24 cellular contexts compared by ENCODE assay signal in the genomic region with DNA sequence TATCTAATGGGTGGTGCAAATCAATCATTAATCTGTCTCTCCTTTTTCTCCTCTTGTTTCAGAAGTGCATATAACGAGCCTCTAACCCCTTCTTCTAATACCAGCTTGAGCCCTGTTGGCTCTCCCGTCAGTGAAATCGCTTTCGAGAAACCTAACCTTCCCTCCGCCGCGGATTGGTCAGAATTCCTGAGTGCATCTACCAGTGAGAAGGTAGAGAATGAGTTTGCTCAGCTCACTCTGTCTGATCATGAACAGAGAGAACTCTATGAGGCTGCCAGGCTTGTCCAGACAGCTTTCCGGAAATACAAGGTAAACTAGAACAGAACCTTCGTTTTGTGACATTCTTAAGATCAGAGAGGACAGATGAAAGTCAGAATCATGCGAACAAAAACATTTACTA. TPM values are rescaled to one million over a fixed set of nuclear protein-coding genes. Genes with fewer than 3 reads are reported as not detected.
DNase-seq lines count a peak whose midpoint lies in the region; ATAC-seq and TF ChIP-seq lines count a peak whose summit lies in the region.
"Had no signal": no experiment of that assay in that cellular context is flagged by ENCODE, and none has a peak within 500 bp of the region (broad histone marks: within the 10 kb centered on the region; RNA-seq: fewer than 3 reads in every experiment).

No MANE protein-coding gene starts in this region.

- H3K79me2 ChIP-seq in mammary epithelial cell (ENCODE audit: insufficient read depth, low read length), result no peaks in the 10 kb centered on the region
- H3K79me2 ChIP-seq in GM23338 (replicated peaks; ENCODE audit: insufficient read depth), result no peaks in the 10 kb centered on the region

- H3K4me3 Mint-ChIP-seq in type B pancreatic cell, result peak overlapping the region; percentile 51
- no peak overlapping the region for H3K4me3 Mint-ChIP-seq in GM23338
- H3K4me3 Mint-ChIP-seq: activated CD4-positive, alpha-beta T cell treated with anti-CD3 and anti-CD28 coated beads for 36 hours; activated T-cell treated with anti-CD3 and anti-CD28 coated beads, Interleukin-2, amount 50 U/mL, for 4 hours had no signal

- H3K9me3 Mint-ChIP-seq in type B pancreatic cell (peaks cover 4% of the 10 kb centered on the region), GM23338 (no peaks in the 10 kb centered on the region)
- H3K9me3 Mint-ChIP-seq: activated T-cell treated with anti-CD3 and anti-CD28 coated beads, Interleukin-2, amount 50 U/mL, for 4 hours had no signal

- H3K4me2 ChIP-seq in mammary epithelial cell (ENCODE audit: insufficient read depth, low read depth, low read length) (peak overlapping the region; percentile 76), GM23338 (no peak overlapping the region)

- no TSS peak for BruUV-seq in mammary epithelial cell (replicated peaks; lab: Mats Ljungman, UMichigan)

- H3K36me3 ChIP-seq in RWPE2 (ENCODE audit: low read depth) (no peaks in the 10 kb centered on the region), mammary epithelial cell (ENCODE audit: insufficient read depth, low read length) (no peaks in the 10 kb centered on the region), lower lobe of right lung (no peaks in the 10 kb centered on the region), esophagus muscularis mucosa (peaks cover 0 to 17% (median 7%) of the 10 kb centered on the region in 4 donors), GM23338 (ENCODE audit: insufficient read depth) (no peaks in the 10 kb centered on the region; the same call in 1 of the 2 replicates)
- H3K36me3 ChIP-seq: thoracic aorta had no signal

- no peak for TF ChIP-seq POLR2A in esophagus muscularis mucosa (IDR thresholded peaks at IDR 0.05; ENCODE audit: low read depth)

- no peaks in the 10 kb centered on the region for H3F3A ChIP-seq in GM23338 (replicated peaks; ENCODE audit: low read depth)

- H2AFZ ChIP-seq in mammary epithelial cell (ENCODE audit: low read depth, low read length), result peak overlapping the region; percentile 91
- no peak overlapping the region for H2AFZ ChIP-seq in GM23338

- H3K9me2 ChIP-seq in GM23338 (ENCODE audit: insufficient read depth), result no peaks in the 10 kb centered on the region

- H3K27me3 ChIP-seq in RWPE2 (ENCODE audit: insufficient read depth, poor library complexity, severe bottlenecking) (no peaks in the 10 kb centered on the region), mammary epithelial cell (ENCODE audit: insufficient read depth, low read length) (no peaks in the 10 kb centered on the region), lower lobe of right lung (ENCODE audit: low read depth) (no peaks in the 10 kb centered on the region), esophagus muscularis mucosa (no peaks in the 10 kb centered on the region), GM23338 (ENCODE audit: insufficient read depth) (no peaks in the 10 kb centered on the region)

- in situ Hi-C loops in mammary epithelial cell (cut with MboI; ENCODE audit: low sequenced_read_pairs in 2 of 2), result loop anchor here (5.0 kb wide), 1 partner anchor 73 kb away; no protein-coding TSS in a partner anchor

- H3K27me3 Mint-ChIP-seq in type B pancreatic cell (no peaks in the 10 kb centered on the region), GM23338 (ENCODE audit: insufficient read depth, low read depth, poor library complexity) (no peaks in the 10 kb centered on the region)
- H3K27me3 Mint-ChIP-seq: activated CD4-positive, alpha-beta T cell treated with anti-CD3 and anti-CD28 coated beads for 36 hours had no signal

- no peak for TF ChIP-seq CTCF in RWPE2 (IDR thresholded peaks at IDR 0.05; ENCODE audit: poor library complexity, severe bottlenecking)
- TF ChIP-seq CTCF in mammary epithelial cell (conservative IDR thresholded peaks at IDR 0.05 in 1 of 2, IDR thresholded peaks at IDR 0.05 in 1 of 2; ENCODE audit: extremely low read depth in 1 of 2, insufficient read depth in 1 of 2, low read depth in 1 of 2, low read length in 2 of 2), result no peak
- no peak for TF ChIP-seq CTCF in lower lobe of right lung (IDR thresholded peaks at IDR 0.05)
- no peak for TF ChIP-seq CTCF in type B pancreatic cell (conservative IDR thresholded peaks at IDR 0.05)
- no peak for TF ChIP-seq CTCF in esophagus muscularis mucosa (IDR thresholded peaks at IDR 0.05)
- no peak for TF ChIP-seq CTCF in GM23338 (conservative IDR thresholded peaks at IDR 0.05; ENCODE audit: low read depth in 2 of 2)

- H3K9ac ChIP-seq in mammary epithelial cell (ENCODE audit: insufficient read depth, low read length), result no peak overlapping the region

- H3K27ac Mint-ChIP-seq in type B pancreatic cell (peak overlapping the region; percentile 65), GM23338 (no peak overlapping the region)
- H3K27ac Mint-ChIP-seq: activated CD4-positive, alpha-beta T cell treated with anti-CD3 and anti-CD28 coated beads for 36 hours had no signal

- TF ChIP-seq EP300 in esophagus muscularis mucosa (IDR thresholded peaks at IDR 0.05), result no peak

- WGBS in mammary epithelial cell (ENCODE audit: low coverage, missing lambda C conversion rate), result 1% methylated on average over 10 of the region's 10 CpGs
- 89% methylated on average over 10 of the region's 10 CpGs for WGBS in esophagus muscularis mucosa

- H3K27ac ChIP-seq in RWPE2 (ENCODE audit: poor library complexity, severe bottlenecking), result peak overlapping the region; percentile 3
- H3K27ac ChIP-seq in mammary epithelial cell (ENCODE audit: insufficient read depth, low read depth, low read length), result peak overlapping the region; percentile 64
- H3K27ac ChIP-seq in lower lobe of right lung, result no peak overlapping the region
- no peak overlapping the region for H3K27ac ChIP-seq in esophagus muscularis mucosa (replicated peaks in 1 of 4)
- no peak overlapping the region for H3K27ac ChIP-seq in GM23338 (ENCODE audit: low read depth)
- H3K27ac ChIP-seq: thoracic aorta had no signal

- dilution Hi-C loops in mammary epithelial cell (cut with HindIII; ENCODE audit: low sequenced_read_pairs), result no loop called here

- DNase-seq in RWPE2 (ENCODE audit: low spot score) (no peak), mammary epithelial cell (peak; percentile 90), lower lobe of right lung (peak; percentile 50), type B pancreatic cell (ENCODE audit: extremely low spot score, unreplicated experiment) (no peak), MV-4-11 (lab: John Stamatoyannopoulos, UW) (no peak), esophagus muscularis mucosa (ENCODE audit: extremely low spot score) (no peak), GM23338 (ENCODE audit: low spot score) (no peak)
- DNase-seq: ACHN; activated CD4-positive, alpha-beta T cell treated with anti-CD3 and anti-CD28 coated beads for 36 hours; activated naive CD4-positive, alpha-beta T cell; activated T-cell treated with anti-CD3 and anti-CD28 coated beads, Interleukin-2, amount 50 U/mL, for 4 hours; DMS53; erythroblast; foreskin melanocyte; left colon; mesendoderm; MM.1S; NCI-H1436 treated with DMSO at 0.1 percent for 48 hours; NCI-H2107; NCI-H446 treated with DMSO at 0.1 percent for 48 hours; stimulated activated naive CD4-positive, alpha-beta T cell treated with Interleukin-2 at 50 U/mL for 16 hours; T-helper 2 cell had no signal

- H3K4me3 ChIP-seq in RWPE2 (ENCODE audit: severe bottlenecking), result no peak overlapping the region
- H3K4me3 ChIP-seq in mammary epithelial cell (replicated peaks in 1 of 3; ENCODE audit: insufficient read depth in 1 of 3, low read depth in 2 of 3, low read length in 3 of 3), result peak overlapping the region in 2 of 3 experiments; percentile 20 to 46
- no peak overlapping the region for H3K4me3 ChIP-seq in lower lobe of right lung
- no peak overlapping the region for H3K4me3 ChIP-seq in esophagus muscularis mucosa
- H3K4me3 ChIP-seq in GM23338, result no peak overlapping the region
- H3K4me3 ChIP-seq: thoracic aorta had no signal

- CTCF ChIA-PET in mammary epithelial cell (lab: Charles Lee; ENCODE audit: low non-redundant PET), result no interaction called here

- H3K36me3 Mint-ChIP-seq in type B pancreatic cell, result peaks cover 4% of the 10 kb centered on the region
- no peaks in the 10 kb centered on the region; the same call in 2 of the 3 replicates for H3K36me3 Mint-ChIP-seq in GM23338 (ENCODE audit: low read depth)

- H3K4me1 ChIP-seq in RWPE2 (ENCODE audit: insufficient read depth, poor library complexity, severe bottlenecking) (peaks cover 6% of the 10 kb centered on the region), mammary epithelial cell (ENCODE audit: insufficient read depth, low read length) (peaks cover 14% of the 10 kb centered on the region), lower lobe of right lung (no peaks in the 10 kb centered on the region), esophagus muscularis mucosa (no peaks in the 10 kb centered on the region), GM23338 (ENCODE audit: insufficient read depth) (no peaks in the 10 kb centered on the region)

- no peaks in the 10 kb centered on the region for H3K9me3 ChIP-seq in RWPE2 (ENCODE audit: severe bottlenecking)
- H3K9me3 ChIP-seq in mammary epithelial cell (replicated peaks; ENCODE audit: insufficient read depth, low read length), result no peaks in the 10 kb centered on the region
- no peaks in the 10 kb centered on the region for H3K9me3 ChIP-seq in lower lobe of right lung
- H3K9me3 ChIP-seq in esophagus muscularis mucosa, result no peaks in the 10 kb centered on the region
- H3K9me3 ChIP-seq: thoracic aorta had no signal

- peak; percentile 96 for ATAC-seq in RWPE2 (ENCODE audit: low read depth)
- ATAC-seq in lower lobe of right lung, result peak; percentile 78 to 79
- ATAC-seq in GM23338, result no peak
- ATAC-seq: activated CD4-positive, alpha-beta T cell treated with anti-CD3 and anti-CD28 coated beads for 36 hours; activated T-cell treated with anti-CD3 and anti-CD28 coated beads, Interleukin-2, amount 50 U/mL, for 4 hours; left colon; SK-N-SH treated with all-trans-retinoic acid at 6 μM for 48 hours had no signal

- peaks cover 8% of the 10 kb centered on the region for H3K4me1 Mint-ChIP-seq in type B pancreatic cell (ENCODE audit: unreplicated experiment)
- H3K4me1 Mint-ChIP-seq in GM23338, result no peaks in the 10 kb centered on the region; the same call in 2 of the 3 replicates
- H3K4me1 Mint-ChIP-seq: activated CD4-positive, alpha-beta T cell treated with anti-CD3 and anti-CD28 coated beads for 36 hours had no signal

- H4K20me1 ChIP-seq in mammary epithelial cell (ENCODE audit: insufficient read depth, low read length), result no peaks in the 10 kb centered on the region
- H4K20me1 ChIP-seq in GM23338 (replicated peaks; ENCODE audit: insufficient read depth), result no peaks in the 10 kb centered on the region

- intact Hi-C loops in mammary epithelial cell (cut with micrococcal nuclease) (no loop called here), lower lobe of right lung (cut with DNase I) (no loop called here), esophagus muscularis mucosa (cut with DNase I) (no loop called here)

RNA-seq across cellular contexts. Expression of gene VAMP3, which starts 25.3 kb away (rescaled TPM):
- total RNA-seq in mammary epithelial cell (100 to 1,000 TPM; 110 to 115 TPM), lower lobe of right lung (135 TPM), type B pancreatic cell (ENCODE audit: low replicate concordance) (82.4 and 94.8 TPM in 2 replicates), esophagus muscularis mucosa (100 to 1,000 TPM in 2 of 4 donors, 10 to 100 TPM in 2; 90.3 to 114 (median 99.5) TPM)
- polyA plus RNA-seq in mammary epithelial cell (96.6 TPM), GM23338 (2016; fragmentation: Nextera tagmentation; extraction: Ambion mirVana) (15.4 and 16.3 TPM in 2 replicates)
- polyA minus RNA-seq in mammary epithelial cell, result 188 TPM
- total RNA-seq in GM23338 (2014; rRNA removed; shearing (Covaris generic)), result 43.0 and 51.6 TPM in 2 replicates

RNA-seq across cellular contexts. Expression of gene PER3, which starts 38.3 kb away (rescaled TPM):
- 1 to 10 TPM; 3.7 to 6.4 TPM for total RNA-seq in mammary epithelial cell
- polyA plus RNA-seq in mammary epithelial cell, result 5.1 TPM
- 3.6 TPM for polyA minus RNA-seq in mammary epithelial cell
- total RNA-seq in lower lobe of right lung, result 35.6 TPM
- total RNA-seq in type B pancreatic cell (ENCODE audit: low replicate concordance), result 4.5 and 7.1 TPM in 2 replicates
- 10 to 100 TPM; 25.8 to 45.8 (median 42.6) TPM for total RNA-seq in esophagus muscularis mucosa
- 10.4 and 16.4 TPM in 2 replicates for total RNA-seq in GM23338 (2014; rRNA removed; shearing (Covaris generic))
- polyA plus RNA-seq in GM23338 (2016; fragmentation: Nextera tagmentation; extraction: Ambion mirVana), result 5.3 and 6.1 TPM in 2 replicates

Comparison
In these comparisons a context has a peak if more than half of its experiments do, and no peak if none do; other contexts are left out.
1. DNase-seq: peak in mammary epithelial cell (single experiment) and lower lobe of right lung (single experiment); none in RWPE2 (single experiment), type B pancreatic cell (single experiment), MV-4-11 (single experiment), esophagus muscularis mucosa (single experiment) and GM23338 (single experiment).
2. H3K27ac ChIP-seq: peak in RWPE2 (single experiment) and mammary epithelial cell (single experiment); none in lower lobe of right lung (single experiment), esophagus muscularis mucosa (0 of 4) and GM23338 (single experiment).
3. H3K4me3 ChIP-seq: peak in mammary epithelial cell (2 of 3); none in RWPE2 (single experiment), lower lobe of right lung (single experiment), esophagus muscularis mucosa (0 of 4) and GM23338 (single experiment).